In genomic region chr6:168941036-168941435, GRCh38 we compare ENCODE assay signal across 16 cellular contexts.
DNase-seq lines count a peak whose midpoint lies in the region; ATAC-seq, FAIRE-seq and TF ChIP-seq lines count a peak whose summit lies in the region.
"Had no signal": no experiment of that assay in that cellular context is flagged by ENCODE, and none has a peak within 500 bp of the region (broad histone marks: within the 10 kb centered on the region; RNA-seq: fewer than 3 reads in every experiment).

No MANE protein-coding gene starts in this region.

- H3K27me3 ChIP-seq in right atrium auricular region (no peaks in the 10 kb centered on the region), sigmoid colon (no peaks in the 10 kb centered on the region), vagina (no peaks in the 10 kb centered on the region), small intestine (ENCODE audit: control insufficient read depth in 2 of 2, insufficient read depth in 2 of 2, low read length in 2 of 2) (no peaks in the 10 kb centered on the region)
- H3K27me3 ChIP-seq: BLaER1 had no signal

- intact Hi-C loops in left cardiac atrium (cut with DNase I): no loop called here
- intact Hi-C loops in sigmoid colon (cut with DNase I): no loop called here
- intact Hi-C loops in vagina (cut with DNase I): no loop called here

- H3K9me3 ChIP-seq in right atrium auricular region: no peaks in the 10 kb centered on the region
- no peaks in the 10 kb centered on the region for H3K9me3 ChIP-seq in sigmoid colon
- H3K9me3 ChIP-seq in vagina: no peaks in the 10 kb centered on the region
- H3K9me3 ChIP-seq in small intestine (ENCODE audit: control insufficient read depth, low read depth): no peaks in the 10 kb centered on the region
- H3K9me3 ChIP-seq: BLaER1, HAP-1 had no signal

- no peak overlapping the region for H3K4me3 ChIP-seq in right atrium auricular region
- H3K4me3 ChIP-seq in fibroblast of the aortic adventitia (ENCODE audit: low read depth, low read length): no peak overlapping the region
- H3K4me3 ChIP-seq in sigmoid colon: no peak overlapping the region
- no peak overlapping the region for H3K4me3 ChIP-seq in vagina
- no peak overlapping the region for H3K4me3 ChIP-seq in small intestine (ENCODE audit: low read depth in 1 of 2, low read length in 2 of 2)
- H3K4me3 ChIP-seq: BLaER1, HAP-1 had no signal

- H3K27ac ChIP-seq in right atrium auricular region (no peak overlapping the region), sigmoid colon (peak overlapping the region in 3 of 4 donors; percentile 17 to 51 (median 30)), vagina (peak overlapping the region; percentile 71), small intestine (ENCODE audit: low read depth in 1 of 2, low read length in 1 of 2) (no peak overlapping the region)
- H3K27ac ChIP-seq: BLaER1 had no signal

- ATAC-seq in left cardiac atrium (peak; percentile 38 to 81), GM19351 (IDR thresholded peaks at IDR 0.05; ENCODE audit: unreplicated experiment) (no peak)

- no peak for FAIRE-seq in small intestine (lab: Jason Lieb, UNC)
- no peak for FAIRE-seq in GM12891 (lab: Jason Lieb, UNC)
- FAIRE-seq: GM12892, GM18507 had no signal

- H3K36me3 ChIP-seq in right atrium auricular region (no peaks in the 10 kb centered on the region), sigmoid colon (no peaks in the 10 kb centered on the region), vagina (no peaks in the 10 kb centered on the region), small intestine (ENCODE audit: control insufficient read depth in 2 of 2, insufficient read depth in 2 of 2, low read length in 2 of 2) (no peaks in the 10 kb centered on the region)
- H3K36me3 ChIP-seq: BLaER1, HAP-1 had no signal

- DNase-seq in left cardiac atrium (no peak), right atrium auricular region (ENCODE audit: low spot score) (no peak), fibroblast of the aortic adventitia (ENCODE audit: low read depth) (peak; percentile 74), sigmoid colon (no peak), vagina (ENCODE audit: extremely low spot score in 2 of 2) (no peak), small intestine (no peak), GM12891 (ENCODE audit: insufficient read length, low spot score) (no peak)
- DNase-seq: 8988T; CD4-positive, alpha-beta memory T cell; DMS79 treated with DMSO at 0.1 percent for 48 hours; EL had no signal

- H3K4me1 ChIP-seq in right atrium auricular region (peaks cover 0 to 12% of the 10 kb centered on the region in 2 donors), sigmoid colon (peaks cover 0 to 58% (median 50%) of the 10 kb centered on the region in 4 donors), vagina (peaks cover 15% of the 10 kb centered on the region), small intestine (ENCODE audit: control insufficient read depth in 2 of 2, insufficient read depth in 1 of 2, low read depth in 1 of 2, low read length in 1 of 2) (no peaks in the 10 kb centered on the region)
- H3K4me1 ChIP-seq: BLaER1, HAP-1 had no signal

- no peak for TF ChIP-seq EP300 in sigmoid colon (IDR thresholded peaks at IDR 0.05)

- no peak for TF ChIP-seq CTCF in right atrium auricular region (IDR thresholded peaks at IDR 0.05)
- TF ChIP-seq CTCF in fibroblast of the aortic adventitia (IDR thresholded peaks at IDR 0.05; ENCODE audit: insufficient read depth, low read length): no peak
- no peak for TF ChIP-seq CTCF in sigmoid colon (IDR thresholded peaks at IDR 0.05)
- TF ChIP-seq CTCF in vagina (IDR thresholded peaks at IDR 0.05): no peak

- TF ChIP-seq POLR2A in sigmoid colon (IDR thresholded peaks at IDR 0.05): no peak
- TF ChIP-seq POLR2A in vagina (IDR thresholded peaks at IDR 0.05): no peak
- TF ChIP-seq POLR2A in GM12891 (IDR thresholded peaks at IDR 0.05; ENCODE audit: low read depth, low read length): no peak

- WGBS in sigmoid colon, 2 donors: 74 to 83% methylated on average over 2 of the region's 2 CpGs
- 66 to 83% (median 70%) methylated on average over 2 of the region's 2 CpGs for WGBS in small intestine, 3 donors

TF ChIP-seq in GM12891, 5 proteins besides CTCF, POLR2A, EP300 and RAD21:
- TF ChIP-seq PAX5 (IDR thresholded peaks at IDR 0.05; ENCODE audit: insufficient read depth, low read length, severe bottlenecking): no peak
- no peak for TF ChIP-seq TAF1 (IDR thresholded peaks at IDR 0.05; ENCODE audit: low read depth, low read length)
- TF ChIP-seq POLR2AphosphoS5 (IDR thresholded peaks at IDR 0.05; ENCODE audit: low read depth, low read length): no peak
- no peak for TF ChIP-seq SPI1 (IDR thresholded peaks at IDR 0.05; ENCODE audit: low read depth, low read length)
- no peak for TF ChIP-seq POU2F2 (IDR thresholded peaks at IDR 0.05; ENCODE audit: low read depth, low read length)

Comparison
In these comparisons a context has a peak if more than half of its experiments do, and no peak if none do; other contexts are left out.
1. H3K27ac ChIP-seq: peak in sigmoid colon (3 of 4) and vagina (single experiment); none in right atrium auricular region (0 of 2) and small intestine (0 of 2).